ENCODE assay signal across 10 cellular contexts in genomic region chr2:39411186-39411944, GRCh38. TPM values are rescaled to one million over a fixed set of nuclear protein-coding genes. Genes with fewer than 3 reads are reported as not detected.
A peak's percentile ranks its signal among the peaks of the same experiment; 100 is the strongest.
DNase-seq lines count a peak whose midpoint lies in the region; ATAC-seq, FAIRE-seq and TF ChIP-seq lines count a peak whose summit lies in the region.
"Had no signal": no experiment of that assay in that cellular context is flagged by ENCODE, and none has a peak within 500 bp of the region (broad histone marks: within the 10 kb centered on the region; RNA-seq: fewer than 3 reads in every experiment).

No MANE protein-coding gene starts in this region.

- H2BK15ac ChIP-seq in mesenchymal stem cell (ENCODE audit: low read depth, poor library complexity, severe bottlenecking), result no peak overlapping the region

- intact Hi-C loops in esophagus muscularis mucosa (cut with DNase I), result no loop called here

- H3K9ac ChIP-seq in mesenchymal stem cell (ENCODE audit: low read length), result peak overlapping the region; percentile 74
- H3K9ac ChIP-seq: KMS-11 had no signal

- peaks cover 1% of the 10 kb centered on the region for H3K79me1 ChIP-seq in mesenchymal stem cell (replicated peaks; ENCODE audit: low read length, poor library complexity, severe bottlenecking)

- ATAC-seq in GM21529 (IDR thresholded peaks at IDR 0.05; ENCODE audit: unreplicated experiment), result no peak

- no peak overlapping the region for H4K8ac ChIP-seq in mesenchymal stem cell (ENCODE audit: low read length)

- H3K27me3 ChIP-seq in mesenchymal stem cell (ENCODE audit: control insufficient read depth in 1 of 2, insufficient read depth in 1 of 2, low read length in 2 of 2) (no peaks in the 10 kb centered on the region), esophagus muscularis mucosa (no peaks in the 10 kb centered on the region)
- H3K27me3 ChIP-seq: neutrophil had no signal

- no peaks in the 10 kb centered on the region for H3K9me3 ChIP-seq in mesenchymal stem cell (ENCODE audit: control insufficient read depth, low read length)
- H3K9me3 ChIP-seq in esophagus muscularis mucosa, result no peaks in the 10 kb centered on the region
- H3K9me3 ChIP-seq: neutrophil had no signal

- WGBS in mesenchymal stem cell, result 13% methylated on average over 6 of the region's 10 CpGs
- 44% methylated on average over 10 of the region's 10 CpGs for WGBS in esophagus muscularis mucosa

- no peak overlapping the region for H3K14ac ChIP-seq in mesenchymal stem cell (ENCODE audit: low read length in 2 of 2)

- FAIRE-seq in H54 (lab: Jason Lieb, UNC), result peak; percentile 100

- peak; percentile 68 for DNase-seq in AG08395 (ENCODE audit: low spot score)
- DNase-seq in H54 (ENCODE audit: insufficient read length, low spot score), result peak; percentile 30
- DNase-seq in amniotic stem cell (lab: John Stamatoyannopoulos, UW), result peak; percentile 54
- peak; percentile 96 for DNase-seq in mesenchymal stem cell
- DNase-seq in GM10266 (ENCODE audit: extremely low spot score), result no peak
- DNase-seq in esophagus muscularis mucosa (ENCODE audit: extremely low spot score), result no peak
- no peak for DNase-seq in NOMO-1 treated with DMSO at 0.1 percent for 48 hours (lab: John Stamatoyannopoulos, UW; ENCODE audit: unreplicated experiment)

- no peak for TF ChIP-seq CTCF in GM10266 (IDR thresholded peaks at IDR 0.05; ENCODE audit: control insufficient read depth, insufficient read depth, low read depth, missing control alignments)
- TF ChIP-seq CTCF in esophagus muscularis mucosa (IDR thresholded peaks at IDR 0.05), result no peak

- TF ChIP-seq POLR2A in H54 (IDR thresholded peaks at IDR 0.05; ENCODE audit: low read depth, low read length) (no peak), esophagus muscularis mucosa (IDR thresholded peaks at IDR 0.05; ENCODE audit: low read depth) (no peak)

- H2BK12ac ChIP-seq in mesenchymal stem cell (ENCODE audit: low read length in 2 of 2), result no peak overlapping the region

- H3K27ac ChIP-seq in mesenchymal stem cell (ENCODE audit: low read length, poor library complexity, severe bottlenecking) (peak overlapping the region; percentile 76), esophagus muscularis mucosa (replicated peaks in 1 of 4) (peak overlapping the region in 1 of 4 donors; percentile 28)
- H3K27ac ChIP-seq: KMS-11, neutrophil had no signal

- no peak overlapping the region for H3K23ac ChIP-seq in mesenchymal stem cell (ENCODE audit: low read length in 2 of 2)

- no peak for TF ChIP-seq EP300 in esophagus muscularis mucosa (IDR thresholded peaks at IDR 0.05)

- H3K36me3 ChIP-seq in mesenchymal stem cell (ENCODE audit: control insufficient read depth in 1 of 2, insufficient read depth in 2 of 2, low read depth in 1 of 2, low read length in 2 of 2) (no peaks in the 10 kb centered on the region), esophagus muscularis mucosa (no peaks in the 10 kb centered on the region)
- H3K36me3 ChIP-seq: neutrophil had no signal

- no peak overlapping the region for H2BK5ac ChIP-seq in mesenchymal stem cell (ENCODE audit: low read depth, low read length, poor library complexity, severe bottlenecking)

- peak overlapping the region in 1 of 2 experiments; percentile 21 for H3K4me3 ChIP-seq in mesenchymal stem cell (ENCODE audit: insufficient read depth in 1 of 2, low read depth in 1 of 2, low read length in 2 of 2)
- H3K4me3 ChIP-seq in esophagus muscularis mucosa, result no peak overlapping the region

- H3K4me2 ChIP-seq in mesenchymal stem cell (ENCODE audit: low read length, poor library complexity, severe bottlenecking), result no peak overlapping the region
- H3K4me2 ChIP-seq: KMS-11 had no signal

- no peak overlapping the region for H2BK120ac ChIP-seq in mesenchymal stem cell (ENCODE audit: low read depth, low read length)

- H4K91ac ChIP-seq in mesenchymal stem cell (ENCODE audit: low read length), result no peak overlapping the region

- H3K4ac ChIP-seq in mesenchymal stem cell (ENCODE audit: low read depth in 1 of 2, low read length in 2 of 2), result no peak overlapping the region

- H3K4me1 ChIP-seq in mesenchymal stem cell (ENCODE audit: control insufficient read depth, insufficient read depth, low read depth, low read length), result peaks cover 5% of the 10 kb centered on the region
- peaks cover 60 to 98% (median 84%) of the 10 kb centered on the region in 4 donors for H3K4me1 ChIP-seq in esophagus muscularis mucosa

- no peak overlapping the region for H2AK5ac ChIP-seq in mesenchymal stem cell (ENCODE audit: low read length, severe bottlenecking)

- H2AFZ ChIP-seq in mesenchymal stem cell (ENCODE audit: low read depth, low read length), result no peak overlapping the region

- H3K18ac ChIP-seq in mesenchymal stem cell (ENCODE audit: low read depth in 1 of 2, low read length in 2 of 2), result no peak overlapping the region

RNA-seq across cellular contexts. Expression of gene MAP4K3, which starts 25.7 kb away (rescaled TPM):
- polyA plus RNA-seq in mesenchymal stem cell (2013, experiment 1 of 2), result 31.1 TPM
- polyA plus RNA-seq in mesenchymal stem cell (2013, experiment 2 of 2), result 32.2 TPM
- 10 to 100 TPM; 39.6 to 72.5 (median 53.8) TPM for total RNA-seq in esophagus muscularis mucosa

Comparison
In these comparisons a context has a peak if more than half of its experiments do, and no peak if none do; other contexts are left out.
1. DNase-seq: peak in AG08395 (single experiment), H54 (single experiment), amniotic stem cell (single experiment) and mesenchymal stem cell (single experiment); none in GM10266 (single experiment), esophagus muscularis mucosa (single experiment) and NOMO-1 treated with DMSO at 0.1 percent for 48 hours (single experiment).